ENCODE assay signal across 8 cellular contexts in the genomic region with DNA sequence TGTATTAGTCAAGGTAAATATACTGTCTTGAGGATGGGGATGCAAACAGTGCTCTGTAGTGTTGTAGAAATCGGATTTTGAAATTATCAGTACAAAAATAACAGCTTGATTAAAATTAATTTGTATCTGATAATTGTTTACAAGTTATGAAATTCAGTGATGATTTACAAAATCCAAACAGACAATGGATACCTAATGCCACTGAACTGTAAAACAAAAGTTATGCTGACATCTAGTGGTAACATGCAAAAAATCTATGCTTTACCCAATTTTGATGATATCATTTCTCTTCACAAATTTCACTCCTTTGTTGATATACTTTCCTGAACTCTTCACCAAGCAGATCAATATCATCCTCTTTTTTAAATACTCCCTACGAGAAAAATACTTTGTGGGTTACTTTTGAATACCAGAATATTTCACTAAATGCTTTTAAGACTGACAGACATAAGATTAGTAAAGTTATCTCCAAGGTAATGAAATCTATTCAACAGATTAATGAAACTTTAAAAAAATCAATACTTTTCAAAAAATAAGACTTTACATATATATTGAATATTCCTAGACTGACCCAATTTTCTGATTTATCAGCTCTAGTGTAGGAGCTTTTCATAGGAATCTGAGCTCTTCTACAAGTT. TPM values are rescaled to one million over a fixed set of nuclear protein-coding genes. Genes with fewer than 3 reads are reported as not detected.
DNase-seq lines count a peak whose midpoint lies in the region; ATAC-seq and TF ChIP-seq lines count a peak whose summit lies in the region.

No MANE protein-coding gene starts in this region.

- H3K27ac ChIP-seq in heart left ventricle, result no peak overlapping the region
- no peak overlapping the region for H3K27ac ChIP-seq in right cardiac atrium (ENCODE audit: low read length)
- H3K27ac ChIP-seq in Karpas-422 (ENCODE audit: low read length), result no peak overlapping the region
- no peak overlapping the region for H3K27ac ChIP-seq in transverse colon

- DNase-seq in heart left ventricle (no peak), right cardiac atrium (no peak), Karpas-422 (peak; percentile 77), SKM-1 treated with dmso at 0.1 percent for 144 hours (lab: John Stamatoyannopoulos, UW; ENCODE audit: unreplicated experiment) (peak; percentile 57), glomerular visceral epithelial cell (ENCODE audit: extremely low spot score) (peak; percentile 25), transverse colon (no peak), T-helper 9 cell (no peak), sciatic nerve (ENCODE audit: low spot score) (no peak)

- intact Hi-C loops in heart left ventricle (cut with DNase I), result loop anchor here in 7 of 10 donors (2.0 to 10.0 kb wide), 3 partner anchors 182 to 184 kb away; partner anchors contain the start of gene RFX7 (in 2 of the 7)
- intact Hi-C loops in right cardiac atrium (cut with DNase I), result no loop called here
- intact Hi-C loops in transverse colon (cut with DNase I; ENCODE audit: low total_unique reads), result no loop called here
- intact Hi-C loops in sciatic nerve (cut with DNase I), result no loop called here

- H3K9me3 ChIP-seq in heart left ventricle (peaks cover 0 to 13% (median 0%) of the 10 kb centered on the region in 12 donors), right cardiac atrium (ENCODE audit: control insufficient read depth, low read length) (no peaks in the 10 kb centered on the region), Karpas-422 (ENCODE audit: low read length) (peaks cover 10% of the 10 kb centered on the region; the same call in 1 of the 2 replicates), transverse colon (peaks cover 0 to 2% of the 10 kb centered on the region in 2 donors)

- TF ChIP-seq POLR2A in heart left ventricle (IDR thresholded peaks at IDR 0.05) (no peak), transverse colon (IDR thresholded peaks at IDR 0.05) (no peak)

- H3K4me1 ChIP-seq in heart left ventricle, result no peaks in the 10 kb centered on the region
- H3K4me1 ChIP-seq in right cardiac atrium (ENCODE audit: control insufficient read depth, insufficient read depth, low read length), result no peaks in the 10 kb centered on the region
- no peaks in the 10 kb centered on the region for H3K4me1 ChIP-seq in Karpas-422 (ENCODE audit: low read length)
- H3K4me1 ChIP-seq in transverse colon, result peaks cover 0 to 6% (median 0%) of the 10 kb centered on the region in 4 donors

- ATAC-seq in heart left ventricle (no peak), right cardiac atrium (no peak), sciatic nerve (no peak)

- in situ Hi-C loops in transverse colon (cut with MboI; ENCODE audit: low pct_ligation_motif_present in 1 of 4, low pct_unique_long_range_greater_than_20kb in 1 of 4, low sequenced_read_pairs in 3 of 4), result loop anchor here in 1 of 4 donors (10.0 kb wide), 1 partner anchor 184 kb away; the partner anchor contains the start of gene RFX7

- H3K27me3 ChIP-seq in heart left ventricle (no peaks in the 10 kb centered on the region), right cardiac atrium (ENCODE audit: control insufficient read depth, insufficient read depth) (no peaks in the 10 kb centered on the region), Karpas-422 (ENCODE audit: low read length) (no peaks in the 10 kb centered on the region), transverse colon (no peaks in the 10 kb centered on the region)

- H3K36me3 ChIP-seq in heart left ventricle (peaks cover 0 to 9% (median 0%) of the 10 kb centered on the region in 9 donors), Karpas-422 (ENCODE audit: insufficient read depth, low read length) (peaks cover 49% of the 10 kb centered on the region), transverse colon (no peaks in the 10 kb centered on the region)

- WGBS in heart left ventricle, 4 donors, result 23 to 29% (median 25%) methylated on average over 2 of the region's 2 CpGs
- 23% methylated on average over 2 of the region's 2 CpGs for WGBS in right cardiac atrium
- 21 to 33% methylated on average over 2 of the region's 2 CpGs for WGBS in transverse colon (ENCODE audit: low coverage in 1 of 2), 2 donors

- no peak overlapping the region for H3K4me2 ChIP-seq in Karpas-422 (ENCODE audit: low read depth, low read length, poor library complexity, severe bottlenecking)

- TF ChIP-seq EP300 in transverse colon (IDR thresholded peaks at IDR 0.05; ENCODE audit: low read depth), result no peak

- H3K9ac ChIP-seq in Karpas-422 (ENCODE audit: low read length), result no peak overlapping the region

- no peaks in the 10 kb centered on the region for H3K79me2 ChIP-seq in Karpas-422 (ENCODE audit: low read length)

- H3K4me3 ChIP-seq in heart left ventricle, result no peak overlapping the region
- no peak overlapping the region for H3K4me3 ChIP-seq in right cardiac atrium (ENCODE audit: low read length)
- H3K4me3 ChIP-seq in Karpas-422 (ENCODE audit: low read length), result no peak overlapping the region
- no peak overlapping the region for H3K4me3 ChIP-seq in transverse colon

- H3K9me2 ChIP-seq in Karpas-422 (replicated peaks; ENCODE audit: insufficient read depth, low read length), result no peaks in the 10 kb centered on the region

- TF ChIP-seq CTCF in heart left ventricle (IDR thresholded peaks at IDR 0.05) (peak in 10 of 12 donors; percentile 34 to 64 (median 46)), transverse colon (IDR thresholded peaks at IDR 0.05) (peak; percentile 39 to 54 (median 46))

- no peaks in the 10 kb centered on the region for H4K20me1 ChIP-seq in Karpas-422 (ENCODE audit: insufficient read depth, low read depth, low read length)

- H2AFZ ChIP-seq in Karpas-422 (ENCODE audit: low read length), result no peak overlapping the region

RNA-seq across cellular contexts. Expression of gene MNS1, which starts 36.0 kb away (rescaled TPM):
- total RNA-seq in heart left ventricle, result 1 to 10 TPM in 4 of 9 donors, under 1 TPM in 5; 0.30 to 2.6 (median 0.81) TPM
- polyA plus RNA-seq in heart left ventricle, result under 1 TPM; 0.46 to 0.88 TPM
- total RNA-seq in right cardiac atrium, result 1 to 10 TPM; 1.1 to 2.9 (median 2.1) TPM
- polyA plus RNA-seq in right cardiac atrium, result 2.9 TPM
- 3.5 and 4.6 TPM in 2 replicates for total RNA-seq in Karpas-422 (2014; rRNA removed; shearing (Covaris generic); ENCODE audit: low replicate concordance)
- total RNA-seq in transverse colon, result under 1 TPM in 3 of 4 donors, not detected in 1; 0.16 to 0.96 (median 0.40) TPM
- 5.1 TPM for total RNA-seq in sciatic nerve

Comparison
In these comparisons a context has a peak if more than half of its experiments do, and no peak if none do; other contexts are left out.
1. intact Hi-C loops: an anchor here in heart left ventricle (2.0 to 10.0 kb wide); none called in right cardiac atrium, transverse colon and sciatic nerve.
2. DNase-seq: peak in Karpas-422 (single experiment), SKM-1 treated with dmso at 0.1 percent for 144 hours (single experiment) and glomerular visceral epithelial cell (single experiment); none in heart left ventricle (0 of 5), right cardiac atrium (0 of 3), transverse colon (single experiment), T-helper 9 cell (single experiment) and sciatic nerve (single experiment).